9 cellular contexts compared by ENCODE assay signal in genomic region chr15:93829115-93829849, GRCh38.
A peak's percentile ranks its signal among the peaks of the same experiment; 100 is the strongest.
DNase-seq lines count a peak whose midpoint lies in the region; ATAC-seq and TF ChIP-seq lines count a peak whose summit lies in the region.
"Had no signal": no experiment of that assay in that cellular context is flagged by ENCODE, and none has a peak within 500 bp of the region (broad histone marks: within the 10 kb centered on the region; RNA-seq: fewer than 3 reads in every experiment).

No MANE protein-coding gene starts in this region.

- no peak overlapping the region for H3K4me3 ChIP-seq in right atrium auricular region
- no peak overlapping the region for H3K4me3 ChIP-seq in upper lobe of right lung
- no peak overlapping the region for H3K4me3 ChIP-seq in testis

- H3K27me3 Mint-ChIP-seq in activated CD4-positive, alpha-beta T cell treated with anti-CD3 and anti-CD28 coated beads for 36 hours: no peaks in the 10 kb centered on the region
- no peaks in the 10 kb centered on the region for H3K27me3 Mint-ChIP-seq in activated CD4-positive, alpha-beta T cell treated with anti-CD3 and anti-CD28 coated beads, Interleukin-2, amount 10 ng/mL, durations not matched to agents 24 days and 14 days

- no peak for TF ChIP-seq POLR2A in testis (IDR thresholded peaks at IDR 0.05)

- no peak for DNase-seq in activated CD4-positive, alpha-beta T cell treated with anti-CD3 and anti-CD28 coated beads for 36 hours
- DNase-seq in activated CD4-positive, alpha-beta T cell treated with anti-CD3 and anti-CD28 coated beads, Interleukin-2, amount 10 ng/mL, durations not matched to agents 24 days and 14 days: no peak
- DNase-seq in T1000 (lab: John Stamatoyannopoulos, UW): peak; percentile 53
- DNase-seq in right atrium auricular region (ENCODE audit: low spot score): peak; percentile 62
- DNase-seq in upper lobe of right lung: no peak
- DNase-seq in testis: no peak
- DNase-seq: AML-193 had no signal

- H3K27ac Mint-ChIP-seq in activated CD4-positive, alpha-beta T cell treated with anti-CD3 and anti-CD28 coated beads for 36 hours: no peak overlapping the region
- no peak overlapping the region for H3K27ac Mint-ChIP-seq in activated CD4-positive, alpha-beta T cell treated with anti-CD3 and anti-CD28 coated beads, Interleukin-2, amount 10 ng/mL, durations not matched to agents 24 days and 14 days

- H3K27ac ChIP-seq in right atrium auricular region (no peak overlapping the region), upper lobe of right lung (no peak overlapping the region), testis (no peak overlapping the region)

- POLR2A ChIA-PET in activated CD4-positive, alpha-beta T cell treated with anti-CD3 and anti-CD28 coated beads for 36 hours (lab: Charles Lee): no interaction called here

- no peaks in the 10 kb centered on the region for H3K9me3 Mint-ChIP-seq in activated CD4-positive, alpha-beta T cell treated with anti-CD3 and anti-CD28 coated beads for 36 hours (ENCODE audit: low read depth)
- H3K9me3 Mint-ChIP-seq in activated CD4-positive, alpha-beta T cell treated with anti-CD3 and anti-CD28 coated beads, Interleukin-2, amount 10 ng/mL, durations not matched to agents 24 days and 14 days: no peaks in the 10 kb centered on the region

- H3K4me3 Mint-ChIP-seq in activated CD4-positive, alpha-beta T cell treated with anti-CD3 and anti-CD28 coated beads for 36 hours: no peak overlapping the region
- H3K4me3 Mint-ChIP-seq in activated CD4-positive, alpha-beta T cell treated with anti-CD3 and anti-CD28 coated beads, Interleukin-2, amount 10 ng/mL, durations not matched to agents 24 days and 14 days: no peak overlapping the region

- no peaks in the 10 kb centered on the region for H3K36me3 Mint-ChIP-seq in activated CD4-positive, alpha-beta T cell treated with anti-CD3 and anti-CD28 coated beads for 36 hours (ENCODE audit: low read depth)
- H3K36me3 Mint-ChIP-seq in activated CD4-positive, alpha-beta T cell treated with anti-CD3 and anti-CD28 coated beads, Interleukin-2, amount 10 ng/mL, durations not matched to agents 24 days and 14 days (ENCODE audit: low read depth): no peaks in the 10 kb centered on the region

- WGBS in testis, 2 donors: 80 to 85% methylated on average over 10 of the region's 10 CpGs

- intact Hi-C loops in activated CD4-positive, alpha-beta T cell treated with anti-CD3 and anti-CD28 coated beads for 36 hours (cut with DNase I, micrococcal nuclease): no loop called here
- intact Hi-C loops in activated CD4-positive, alpha-beta T cell treated with anti-CD3 and anti-CD28 coated beads, Interleukin-2, amount 10 ng/mL, durations not matched to agents 24 days and 14 days (cut with micrococcal nuclease): no loop called here
- intact Hi-C loops in upper lobe of right lung (cut with DNase I): no loop called here
- intact Hi-C loops in testis (cut with DNase I; ENCODE audit: low total_unique reads): no loop called here

- CTCF ChIA-PET in activated CD4-positive, alpha-beta T cell treated with anti-CD3 and anti-CD28 coated beads for 36 hours (lab: Charles Lee): interaction anchor here (0.6 kb wide), 1 partner anchor 890 kb away, joined by 3 read pairs; no protein-coding TSS in a partner anchor

- no peaks in the 10 kb centered on the region for H3K36me3 ChIP-seq in right atrium auricular region
- no peaks in the 10 kb centered on the region for H3K36me3 ChIP-seq in upper lobe of right lung
- no peaks in the 10 kb centered on the region for H3K36me3 ChIP-seq in testis (ENCODE audit: low read depth, missing control alignments)

- H3K9me3 ChIP-seq in right atrium auricular region: no peaks in the 10 kb centered on the region
- no peaks in the 10 kb centered on the region for H3K9me3 ChIP-seq in upper lobe of right lung
- H3K9me3 ChIP-seq in testis: no peaks in the 10 kb centered on the region

- no peaks in the 10 kb centered on the region for H3K4me1 Mint-ChIP-seq in activated CD4-positive, alpha-beta T cell treated with anti-CD3 and anti-CD28 coated beads for 36 hours
- H3K4me1 Mint-ChIP-seq in activated CD4-positive, alpha-beta T cell treated with anti-CD3 and anti-CD28 coated beads, Interleukin-2, amount 10 ng/mL, durations not matched to agents 24 days and 14 days: no peaks in the 10 kb centered on the region

- H3K4me1 ChIP-seq in right atrium auricular region (no peaks in the 10 kb centered on the region), upper lobe of right lung (no peaks in the 10 kb centered on the region), testis (no peaks in the 10 kb centered on the region)

- H3K27me3 ChIP-seq in right atrium auricular region: peaks cover 0 to 3% of the 10 kb centered on the region in 2 donors
- no peaks in the 10 kb centered on the region for H3K27me3 ChIP-seq in upper lobe of right lung
- no peaks in the 10 kb centered on the region for H3K27me3 ChIP-seq in testis

- ATAC-seq in activated CD4-positive, alpha-beta T cell treated with anti-CD3 and anti-CD28 coated beads for 36 hours: peak; percentile 81
- peak; percentile 71 for ATAC-seq in upper lobe of right lung
- ATAC-seq in GM18873 (IDR thresholded peaks at IDR 0.05; ENCODE audit: low FRiP score, unreplicated experiment): no peak
- ATAC-seq in HG02884 (IDR thresholded peaks at IDR 0.05; ENCODE audit: unreplicated experiment): no peak

- TF ChIP-seq CTCF in right atrium auricular region (IDR thresholded peaks at IDR 0.05): no peak
- no peak for TF ChIP-seq CTCF in upper lobe of right lung (IDR thresholded peaks at IDR 0.05)
- no peak for TF ChIP-seq CTCF in testis (IDR thresholded peaks at IDR 0.05)

Comparison
In these comparisons a context has a peak if more than half of its experiments do, and no peak if none do; other contexts are left out.
1. ATAC-seq: peak in activated CD4-positive, alpha-beta T cell treated with anti-CD3 and anti-CD28 coated beads for 36 hours (single experiment) and upper lobe of right lung (single experiment); none in GM18873 (single experiment) and HG02884 (single experiment).
2. DNase-seq: peak in T1000 (single experiment) and right atrium auricular region (single experiment); none in activated CD4-positive, alpha-beta T cell treated with anti-CD3 and anti-CD28 coated beads for 36 hours (single experiment), activated CD4-positive, alpha-beta T cell treated with anti-CD3 and anti-CD28 coated beads, Interleukin-2, amount 10 ng/mL, durations not matched to agents 24 days and 14 days (single experiment), upper lobe of right lung (single experiment) and testis (single experiment).